23 cellular contexts compared by ENCODE assay signal in genomic region chr10:3265081-3265480, GRCh38.
DNase-seq lines count a peak whose midpoint lies in the region; ATAC-seq and TF ChIP-seq lines count a peak whose summit lies in the region.
"Had no signal": no experiment of that assay in that cellular context is flagged by ENCODE, and none has a peak within 500 bp of the region (broad histone marks: within the 10 kb centered on the region; RNA-seq: fewer than 3 reads in every experiment).

No MANE protein-coding gene starts in this region.

- no peak overlapping the region for H3K4me3 Mint-ChIP-seq in Calu3 (ENCODE audit: low read depth, unreplicated experiment)
- H3K4me3 Mint-ChIP-seq: IgD-negative memory B cell, neural crest cell had no signal

- TF ChIP-seq CTCF in Calu3 (IDR thresholded peaks at IDR 0.05; ENCODE audit: unreplicated experiment): no peak
- no peak for TF ChIP-seq CTCF in PC-9 (conservative IDR thresholded peaks at IDR 0.05)
- no peak for TF ChIP-seq CTCF in osteoblast (IDR thresholded peaks at IDR 0.05; ENCODE audit: extremely low read depth, low read depth, low read length)
- TF ChIP-seq CTCF in coronary artery (IDR thresholded peaks at IDR 0.05): no peak

- ATAC-seq in HG02970 (IDR thresholded peaks at IDR 0.05; ENCODE audit: low FRiP score, unreplicated experiment): no peak
- ATAC-seq: gastrocnemius medialis had no signal

- H3K36me3 Mint-ChIP-seq in Calu3 (ENCODE audit: insufficient read depth, unreplicated experiment): no peaks in the 10 kb centered on the region
- H3K36me3 Mint-ChIP-seq: IgD-negative memory B cell had no signal

- CTCF ChIA-PET in Calu3 (lab: Charles Lee) (no interaction called here), PC-9 (lab: Charles Lee) (no interaction called here)

- no peaks in the 10 kb centered on the region for H3K27me3 ChIP-seq in PC-9 (ENCODE audit: insufficient read depth, low read depth)
- H3K27me3 ChIP-seq in osteoblast (ENCODE audit: insufficient read depth, low read length): peaks cover 3% of the 10 kb centered on the region
- H3K27me3 ChIP-seq: gastrocnemius medialis, stomach, uterus had no signal

- no peaks in the 10 kb centered on the region for H3F3A ChIP-seq in PC-9 (ENCODE audit: insufficient read depth, low read depth)

- H3K4me3 ChIP-seq in PC-9 (no peak overlapping the region), osteoblast (ENCODE audit: insufficient read depth, low read length) (no peak overlapping the region), coronary artery (no peak overlapping the region)
- H3K4me3 ChIP-seq: gastrocnemius medialis, stomach, uterus had no signal

- H3K4me1 ChIP-seq in PC-9 (replicated peaks; ENCODE audit: insufficient read depth) (no peaks in the 10 kb centered on the region), osteoblast (ENCODE audit: insufficient read depth, low read length) (no peaks in the 10 kb centered on the region)
- H3K4me1 ChIP-seq: Caco-2, stomach, uterus had no signal

- no peak overlapping the region for H3K27ac Mint-ChIP-seq in Calu3 (ENCODE audit: unreplicated experiment)
- H3K27ac Mint-ChIP-seq: IgD-negative memory B cell had no signal

- H3K36me3 ChIP-seq in PC-9 (ENCODE audit: low read depth): no peaks in the 10 kb centered on the region
- no peaks in the 10 kb centered on the region for H3K36me3 ChIP-seq in osteoblast (ENCODE audit: insufficient read depth, low read length)
- H3K36me3 ChIP-seq: gastrocnemius medialis, stomach, uterus had no signal

- peaks cover 19% of the 10 kb centered on the region for H3K4me1 Mint-ChIP-seq in Calu3 (ENCODE audit: low read depth, unreplicated experiment)
- H3K4me1 Mint-ChIP-seq: IgD-negative memory B cell had no signal

- no peak overlapping the region for H3K27ac ChIP-seq in PC-9
- H3K27ac ChIP-seq in osteoblast (ENCODE audit: low read depth, low read length): no peak overlapping the region
- H3K27ac ChIP-seq in coronary artery: no peak overlapping the region

- H3K4me2 ChIP-seq in PC-9 (no peak overlapping the region), osteoblast (ENCODE audit: insufficient read depth, low read length) (no peak overlapping the region)

- H3K9me2 ChIP-seq in PC-9 (ENCODE audit: insufficient read depth): no peaks in the 10 kb centered on the region

- BruUV-seq in Calu3 (replicated peaks; lab: Mats Ljungman, UMichigan) (no TSS peak), PC-9 (replicated peaks; lab: Mats Ljungman, UMichigan) (no TSS peak)

- intact Hi-C loops in Calu3 (cut with micrococcal nuclease; ENCODE audit: unreplicated experiment) (no loop called here), PC-9 (cut with micrococcal nuclease; ENCODE audit: unreplicated experiment) (loop anchor here (1.0 kb wide), 1 partner anchor 202 kb away; no protein-coding TSS in a partner anchor)

- no peaks in the 10 kb centered on the region for H3K9me3 Mint-ChIP-seq in Calu3 (ENCODE audit: low read depth, unreplicated experiment)
- H3K9me3 Mint-ChIP-seq: IgD-negative memory B cell had no signal

- H3K9me3 ChIP-seq in PC-9 (ENCODE audit: insufficient read depth, low read depth): no peaks in the 10 kb centered on the region
- no peaks in the 10 kb centered on the region for H3K9me3 ChIP-seq in osteoblast (ENCODE audit: low read depth, low read length)
- H3K9me3 ChIP-seq: Caco-2, gastrocnemius medialis, stomach, uterus had no signal

- H2AFZ ChIP-seq in PC-9 (no peak overlapping the region), osteoblast (ENCODE audit: low read length) (no peak overlapping the region)

- DNase-seq in Calu3 (peak; percentile 39), PC-9 (peak; percentile 53 to 69), hepatic stellate cell (ENCODE audit: low spot score) (peak; percentile 68), osteoblast (ENCODE audit: insufficient read length, low spot score, missing footprints) (peak; percentile 38), mesenteric fat pad (ENCODE audit: low spot score) (no peak), MV-4-11 (lab: John Stamatoyannopoulos, UW) (no peak), coronary artery (ENCODE audit: low spot score) (no peak)
- DNase-seq: activated CD4-positive, alpha-beta T cell treated with anti-CD3 and anti-CD28 coated beads for 48 hours; activated CD8-positive, alpha-beta memory T cell treated with anti-CD3 and anti-CD28 coated beads, Interleukin-2, amount 50 U/mL, for 48 hours; amygdala; Caco-2; gastrocnemius medialis; GF-D8; NCI-H1048; NCI-H2081; NCI-H524 treated with DMSO at 0.1 percent for 48 hours; OCI-M1; stimulated activated CD4-positive, alpha-beta T cell treated with anti-CD3 and anti-CD28 coated beads, Interleukin-1b, Interleukin-23, amount 100 ng/mL, for 48 hours; stomach; uterus had no signal

- H4K20me1 ChIP-seq in PC-9 (ENCODE audit: insufficient read depth) (no peaks in the 10 kb centered on the region), osteoblast (ENCODE audit: insufficient read depth, low read length) (no peaks in the 10 kb centered on the region)

- POLR2A ChIA-PET in PC-9 (lab: Charles Lee; ENCODE audit: unreplicated experiment): no interaction called here

- no peaks in the 10 kb centered on the region for H3K79me2 ChIP-seq in PC-9 (ENCODE audit: low read depth)
- no peaks in the 10 kb centered on the region for H3K79me2 ChIP-seq in osteoblast (ENCODE audit: insufficient read depth, low read length)

- peaks cover 22% of the 10 kb centered on the region for H3K27me3 Mint-ChIP-seq in Calu3 (ENCODE audit: unreplicated experiment)

Comparison
In these comparisons a context has a peak if more than half of its experiments do, and no peak if none do; other contexts are left out.
1. DNase-seq: peak in Calu3 (single experiment), PC-9 (2 of 2), hepatic stellate cell (single experiment) and osteoblast (single experiment); none in mesenteric fat pad (single experiment), MV-4-11 (single experiment) and coronary artery (single experiment).